8 cellular contexts compared by ENCODE assay signal in the genomic region with DNA sequence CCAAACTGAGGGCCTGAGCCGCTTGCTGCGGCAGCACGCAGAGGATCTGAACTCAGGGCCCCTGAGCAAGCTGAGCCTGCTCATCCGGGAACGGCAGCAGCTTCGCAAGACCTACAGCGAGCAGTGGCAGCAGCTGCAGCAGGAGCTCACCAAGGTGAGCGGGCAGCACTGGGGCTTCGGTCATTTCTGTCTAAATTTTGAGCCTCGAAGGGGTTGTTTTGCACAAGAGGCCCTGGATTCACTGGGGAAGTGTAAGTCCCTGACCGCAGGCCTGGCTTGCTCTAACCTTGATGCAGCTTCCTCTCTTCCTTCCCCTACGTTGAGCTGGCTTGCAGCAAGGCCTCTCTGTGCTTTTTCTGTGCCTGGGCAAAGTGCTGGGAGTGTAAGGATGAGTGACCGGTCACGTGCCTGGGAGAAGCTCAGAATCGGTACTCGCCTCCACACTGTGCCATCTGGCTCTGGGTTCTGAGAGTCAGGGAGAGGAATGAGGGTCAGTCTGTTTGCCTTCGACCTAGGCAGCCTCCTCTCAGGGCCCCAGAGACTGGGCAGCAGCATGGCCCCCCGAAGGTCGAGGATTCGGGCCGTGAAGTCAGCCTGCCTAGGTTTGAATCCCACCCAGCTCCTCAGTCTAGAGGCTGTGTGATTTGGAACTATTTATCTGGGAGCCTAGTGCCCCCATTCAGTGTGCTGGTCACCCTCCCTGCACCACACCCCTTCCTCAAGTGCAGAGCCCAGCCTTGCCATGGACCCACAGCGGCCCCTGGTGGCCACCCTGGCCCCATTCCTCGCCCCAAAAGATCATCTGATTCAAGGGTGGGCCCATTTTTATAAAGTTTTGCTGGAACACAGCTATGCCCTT. TPM values are rescaled to one million over a fixed set of nuclear protein-coding genes. Genes with fewer than 3 reads are reported as not detected.
DNase-seq lines count a peak whose midpoint lies in the region; ATAC-seq and TF ChIP-seq lines count a peak whose summit lies in the region.

No MANE protein-coding gene starts in this region.

- H3K4me3 ChIP-seq in CD4-positive, CD25-positive, alpha-beta regulatory T cell (ENCODE audit: low read depth, low read length): no peak overlapping the region
- peak overlapping the region; percentile 66 for H3K4me3 ChIP-seq in left lung

- peak overlapping the region in 1 of 4 donors; percentile 54 for H3K4me3 Mint-ChIP-seq in CD4-positive, CD25-positive, alpha-beta regulatory T cell
- H3K4me3 Mint-ChIP-seq in activated CD4-positive, alpha-beta T cell treated with anti-CD3 and anti-CD28 coated beads for 36 hours: no peak overlapping the region

- peaks cover 0 to 7% (median 5%) of the 10 kb centered on the region in 4 donors for H3K4me1 Mint-ChIP-seq in CD4-positive, CD25-positive, alpha-beta regulatory T cell
- H3K4me1 Mint-ChIP-seq in activated CD4-positive, alpha-beta T cell treated with anti-CD3 and anti-CD28 coated beads for 36 hours: peaks cover 12% of the 10 kb centered on the region

- intact Hi-C loops in activated CD4-positive, alpha-beta T cell treated with anti-CD3 and anti-CD28 coated beads for 36 hours (cut with DNase I, micrococcal nuclease): loop anchor here (1.0 to 10.0 kb wide), 8 partner anchors 67 to 565 kb away; a partner anchor contains a TSS
- intact Hi-C loops in left lung (cut with DNase I): loop anchor here in 1 of 2 donors (5.0 kb wide), 1 partner anchor 238 kb away; no protein-coding TSS in a partner anchor

- H3K27ac ChIP-seq in CD4-positive, CD25-positive, alpha-beta regulatory T cell (ENCODE audit: insufficient read depth, low read length, poor library complexity, severe bottlenecking): no peak overlapping the region
- peak overlapping the region; percentile 97 to 98 for H3K27ac ChIP-seq in left lung

- H3K36me3 ChIP-seq in CD4-positive, CD25-positive, alpha-beta regulatory T cell (ENCODE audit: control insufficient read depth, insufficient read depth, low read length): peaks cover 6% of the 10 kb centered on the region
- H3K36me3 ChIP-seq in left lung: peaks cover 0 to 66% of the 10 kb centered on the region in 2 donors

- H3K27me3 ChIP-seq in CD4-positive, CD25-positive, alpha-beta regulatory T cell (ENCODE audit: control insufficient read depth, insufficient read depth, low read length): peaks cover 1% of the 10 kb centered on the region
- no peaks in the 10 kb centered on the region for H3K27me3 ChIP-seq in left lung

- peak overlapping the region in 1 of 3 donors; percentile 24 for H3K27ac Mint-ChIP-seq in CD4-positive, CD25-positive, alpha-beta regulatory T cell
- peak overlapping the region; percentile 51 for H3K27ac Mint-ChIP-seq in activated CD4-positive, alpha-beta T cell treated with anti-CD3 and anti-CD28 coated beads for 36 hours

- no peaks in the 10 kb centered on the region for H3K9me3 ChIP-seq in CD4-positive, CD25-positive, alpha-beta regulatory T cell (ENCODE audit: control insufficient read depth in 2 of 2, low read length in 2 of 2)
- H3K9me3 ChIP-seq in left lung: no peaks in the 10 kb centered on the region

- POLR2A ChIA-PET in activated CD4-positive, alpha-beta T cell treated with anti-CD3 and anti-CD28 coated beads for 36 hours (lab: Charles Lee): interaction anchor here (0.7 to 1.1 kb wide), 4 partner anchors 9 to 169 kb away, joined by 3 to 5 read pairs (median 4); a partner anchor contains a TSS

- ATAC-seq in CD4-positive, CD25-positive, alpha-beta regulatory T cell (ENCODE audit: low read depth in 2 of 2): peak; percentile 59 to 62
- peak; percentile 36 for ATAC-seq in GM21423 (IDR thresholded peaks at IDR 0.05; ENCODE audit: unreplicated experiment)
- peak; percentile 43 for ATAC-seq in activated CD4-positive, alpha-beta T cell treated with anti-CD3 and anti-CD28 coated beads for 36 hours
- peak; percentile 77 for ATAC-seq in left lung

- H3K27me3 Mint-ChIP-seq in CD4-positive, CD25-positive, alpha-beta regulatory T cell: peaks cover 17% of the 10 kb centered on the region
- H3K27me3 Mint-ChIP-seq in activated CD4-positive, alpha-beta T cell treated with anti-CD3 and anti-CD28 coated beads for 36 hours: peaks cover 3% of the 10 kb centered on the region

- peak; percentile 61 to 78 (median 68) for DNase-seq in CD4-positive, CD25-positive, alpha-beta regulatory T cell
- DNase-seq in NCI-H2107 (lab: John Stamatoyannopoulos, UW) (peak; percentile 31), cerebellum (ENCODE audit: low spot score) (peak; percentile 79), left lung (peak; percentile 85 to 95), DMS79 (lab: John Stamatoyannopoulos, UW) (no peak)
- DNase-seq in activated CD4-positive, alpha-beta T cell treated with anti-CD3 and anti-CD28 coated beads for 36 hours: peak; percentile 90
- peak; percentile 83 for DNase-seq in stimulated activated CD4-positive, alpha-beta T cell treated with anti-CD3 and anti-CD28 coated beads, Interleukin-4, amount 100 ng/mL, for 24 hours

- H3K36me3 Mint-ChIP-seq in CD4-positive, CD25-positive, alpha-beta regulatory T cell: no peaks in the 10 kb centered on the region
- peaks cover 14% of the 10 kb centered on the region for H3K36me3 Mint-ChIP-seq in activated CD4-positive, alpha-beta T cell treated with anti-CD3 and anti-CD28 coated beads for 36 hours (ENCODE audit: low read depth)

- TF ChIP-seq CTCF in left lung (IDR thresholded peaks at IDR 0.05): peak; percentile 96 to 97

- CTCF ChIA-PET in activated CD4-positive, alpha-beta T cell treated with anti-CD3 and anti-CD28 coated beads for 36 hours (lab: Charles Lee): interaction anchor here (0.6 to 3.3 kb wide), 65 partner anchors 9 to 566 kb away, joined by 3 to 31 read pairs (median 4); a partner anchor contains a TSS

- H3K9me3 Mint-ChIP-seq in CD4-positive, CD25-positive, alpha-beta regulatory T cell: peaks cover 0 to 4% (median 0%) of the 10 kb centered on the region in 7 donors
- H3K9me3 Mint-ChIP-seq in activated CD4-positive, alpha-beta T cell treated with anti-CD3 and anti-CD28 coated beads for 36 hours (ENCODE audit: low read depth): no peaks in the 10 kb centered on the region

- H3K4me1 ChIP-seq in CD4-positive, CD25-positive, alpha-beta regulatory T cell (ENCODE audit: control insufficient read depth, insufficient read depth, low read length, poor library complexity, severe bottlenecking): peaks cover 13% of the 10 kb centered on the region
- H3K4me1 ChIP-seq in left lung: peaks cover 24 to 43% of the 10 kb centered on the region in 2 donors

RNA-seq across cellular contexts. Expression of a gene that starts 1.4 kb away (rescaled TPM):
- total RNA-seq in CD4-positive, CD25-positive, alpha-beta regulatory T cell: 3.8 TPM
- polyA plus RNA-seq in CD4-positive, CD25-positive, alpha-beta regulatory T cell: under 1 TPM in 2 of 4 donors, not detected in 2; 0.13 TPM
- 10 to 100 TPM; 12.2 to 15.6 TPM for total RNA-seq in activated CD4-positive, alpha-beta T cell treated with anti-CD3 and anti-CD28 coated beads for 36 hours
- total RNA-seq in cerebellum (10.2 TPM), left lung (10 to 100 TPM; 37.6 to 65.2 TPM)

RNA-seq across cellular contexts. Expression of a gene that starts 17.3 kb away (rescaled TPM):
- 62.5 TPM for total RNA-seq in CD4-positive, CD25-positive, alpha-beta regulatory T cell
- polyA plus RNA-seq in CD4-positive, CD25-positive, alpha-beta regulatory T cell: 1 to 10 TPM; 2.9 to 8.6 (median 5.7) TPM
- 100 to 1,000 TPM; 406 to 422 TPM for total RNA-seq in activated CD4-positive, alpha-beta T cell treated with anti-CD3 and anti-CD28 coated beads for 36 hours
- total RNA-seq in cerebellum (11.3 TPM), left lung (100 to 1,000 TPM; 114 TPM)

RNA-seq across cellular contexts. Expression of a gene that starts 17.4 kb away (rescaled TPM):
- total RNA-seq in CD4-positive, CD25-positive, alpha-beta regulatory T cell: 120 TPM
- polyA plus RNA-seq in CD4-positive, CD25-positive, alpha-beta regulatory T cell: 1 to 10 TPM; 3.8 to 6.6 (median 5.7) TPM
- total RNA-seq in activated CD4-positive, alpha-beta T cell treated with anti-CD3 and anti-CD28 coated beads for 36 hours: 100 to 1,000 TPM in 1 of 2 experiments, 10 to 100 TPM in 1; 76.6 to 104 TPM
- total RNA-seq in cerebellum (51.9 TPM), left lung (10 to 100 TPM; 78.6 to 86.3 TPM)

RNA-seq across cellular contexts. Expression of a gene that starts 46.7 kb away (rescaled TPM):
- total RNA-seq in CD4-positive, CD25-positive, alpha-beta regulatory T cell: 15.6 TPM
- 10 to 100 TPM; 24.4 to 36.2 (median 33.3) TPM for polyA plus RNA-seq in CD4-positive, CD25-positive, alpha-beta regulatory T cell
- total RNA-seq in activated CD4-positive, alpha-beta T cell treated with anti-CD3 and anti-CD28 coated beads for 36 hours: 10 to 100 TPM; 34.2 to 41.2 TPM
- total RNA-seq in cerebellum (8.5 TPM), left lung (10 to 100 TPM; 12.4 to 13.5 TPM)

RNA-seq across cellular contexts. Expression of a gene that starts 49.4 kb away (rescaled TPM):
- 48.3 TPM for total RNA-seq in CD4-positive, CD25-positive, alpha-beta regulatory T cell
- 10 to 100 TPM; 45.4 to 65.9 (median 59.3) TPM for polyA plus RNA-seq in CD4-positive, CD25-positive, alpha-beta regulatory T cell
- total RNA-seq in activated CD4-positive, alpha-beta T cell treated with anti-CD3 and anti-CD28 coated beads for 36 hours: 10 to 100 TPM; 51.4 to 65.6 TPM
- 39.0 TPM for total RNA-seq in cerebellum
- total RNA-seq in left lung: 10 to 100 TPM; 62.3 to 74.4 TPM
